8 cellular contexts compared by ENCODE assay signal in the genomic region with DNA sequence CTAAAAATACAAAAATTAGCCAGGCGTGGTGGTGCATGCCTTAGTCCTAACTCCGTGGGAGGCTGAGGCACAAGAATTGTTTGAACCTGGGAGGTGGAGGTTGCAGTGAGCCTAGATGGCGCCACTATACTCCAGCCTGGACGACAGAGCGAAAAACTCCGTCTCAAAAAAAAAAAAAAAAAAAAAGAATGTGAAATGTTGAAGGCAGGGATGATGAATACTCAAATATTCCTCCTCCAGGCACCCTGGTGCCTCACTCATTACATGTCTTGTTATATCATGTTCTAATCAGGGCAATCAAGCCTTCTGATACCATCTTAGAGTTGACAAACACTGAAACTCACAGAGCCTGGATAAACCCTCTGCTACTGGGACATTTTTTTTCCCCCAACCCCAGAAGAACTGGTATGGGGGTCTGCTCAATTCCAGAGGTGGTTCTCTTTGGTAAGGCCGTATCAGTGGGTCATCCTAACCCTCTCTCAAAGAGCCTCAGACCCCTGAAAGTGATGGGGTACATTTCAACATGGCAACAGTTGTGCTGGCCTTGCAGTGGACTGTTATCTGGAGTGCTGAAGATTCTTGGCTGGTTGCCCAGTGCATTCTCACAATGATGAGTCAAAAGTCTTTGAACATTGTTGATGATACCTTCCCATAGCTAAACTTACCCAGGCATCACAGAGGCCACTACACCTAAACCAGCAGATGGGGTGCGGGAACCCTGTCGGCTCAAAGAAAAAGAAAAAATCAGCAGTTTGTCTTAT. TPM values are rescaled to one million over a fixed set of nuclear protein-coding genes. Genes with fewer than 3 reads are reported as not detected.
DNase-seq lines count a peak whose midpoint lies in the region; ATAC-seq and TF ChIP-seq lines count a peak whose summit lies in the region.

No MANE protein-coding gene starts in this region.

- H3K4me1 Mint-ChIP-seq in activated T-helper 2 cell treated with anti-CD3 and anti-CD28 coated beads, Interferon-gamma antibody, Interleukin-2, Interleukin-4, amounts not matched to agents 10 μg/mL and 5 μg/mL and 100 μg/mL, durations not matched to agents 14 hours and 24 hours and 36 hours (ENCODE audit: low read depth): peaks cover 24% of the 10 kb centered on the region
- no peaks in the 10 kb centered on the region for H3K4me1 Mint-ChIP-seq in glutamatergic neuron (ENCODE audit: low read depth, unreplicated experiment)

- no peaks in the 10 kb centered on the region for H3K9me3 Mint-ChIP-seq in activated T-helper 2 cell treated with anti-CD3 and anti-CD28 coated beads, Interferon-gamma antibody, Interleukin-2, Interleukin-4, amounts not matched to agents 10 μg/mL and 5 μg/mL and 100 μg/mL, durations not matched to agents 14 hours and 24 hours and 36 hours
- peaks cover 4% of the 10 kb centered on the region for H3K9me3 Mint-ChIP-seq in glutamatergic neuron (ENCODE audit: unreplicated experiment)

- no peaks in the 10 kb centered on the region for H3K27me3 Mint-ChIP-seq in activated T-helper 2 cell treated with anti-CD3 and anti-CD28 coated beads, Interferon-gamma antibody, Interleukin-2, Interleukin-4, amounts not matched to agents 10 μg/mL and 5 μg/mL and 100 μg/mL, durations not matched to agents 14 hours and 24 hours and 36 hours (ENCODE audit: low read depth)
- no peaks in the 10 kb centered on the region for H3K27me3 Mint-ChIP-seq in glutamatergic neuron (ENCODE audit: unreplicated experiment)

- DNase-seq in COLO668 (lab: John Stamatoyannopoulos, UW; ENCODE audit: unreplicated experiment) (peak; percentile 34), NCI-H2227 treated with DMSO at 0.1 percent for 48 hours (lab: John Stamatoyannopoulos, UW) (peak; percentile 41), non-pigmented ciliary epithelial cell (ENCODE audit: low read depth) (peak; percentile 61), glutamatergic neuron (no peak), NK-92 (lab: John Stamatoyannopoulos, UW; ENCODE audit: unreplicated experiment) (no peak), inferior parietal cortex (ENCODE audit: extremely low spot score) (no peak)
- DNase-seq in activated T-helper 2 cell treated with anti-CD3 and anti-CD28 coated beads, Interferon-gamma antibody, Interleukin-2, Interleukin-4, amounts not matched to agents 10 μg/mL and 5 μg/mL and 100 μg/mL, durations not matched to agents 14 hours and 24 hours and 36 hours (ENCODE audit: low spot score): peak; percentile 11

- TF ChIP-seq CTCF in glutamatergic neuron (IDR thresholded peaks at IDR 0.05; ENCODE audit: partially characterized antibody, unreplicated experiment): no peak

- H3K4me3 Mint-ChIP-seq in activated T-helper 2 cell treated with anti-CD3 and anti-CD28 coated beads, Interferon-gamma antibody, Interleukin-2, Interleukin-4, amounts not matched to agents 10 μg/mL and 5 μg/mL and 100 μg/mL, durations not matched to agents 14 hours and 24 hours and 36 hours (ENCODE audit: low read depth): no peak overlapping the region
- no peak overlapping the region for H3K4me3 Mint-ChIP-seq in glutamatergic neuron (ENCODE audit: unreplicated experiment)

- H3K36me3 Mint-ChIP-seq in activated T-helper 2 cell treated with anti-CD3 and anti-CD28 coated beads, Interferon-gamma antibody, Interleukin-2, Interleukin-4, amounts not matched to agents 10 μg/mL and 5 μg/mL and 100 μg/mL, durations not matched to agents 14 hours and 24 hours and 36 hours (ENCODE audit: low read depth): no peaks in the 10 kb centered on the region
- no peaks in the 10 kb centered on the region for H3K36me3 Mint-ChIP-seq in glutamatergic neuron (ENCODE audit: unreplicated experiment)

- intact Hi-C loops in activated T-helper 2 cell treated with anti-CD3 and anti-CD28 coated beads, Interferon-gamma antibody, Interleukin-2, Interleukin-4, amounts not matched to agents 10 μg/mL and 5 μg/mL and 100 μg/mL, durations not matched to agents 14 hours and 24 hours and 36 hours (cut with micrococcal nuclease): loop anchor here (2.0 to 5.0 kb wide), 3 partner anchors 92 to 342 kb away; no protein-coding TSS in a partner anchor

- H3K27ac Mint-ChIP-seq in activated T-helper 2 cell treated with anti-CD3 and anti-CD28 coated beads, Interferon-gamma antibody, Interleukin-2, Interleukin-4, amounts not matched to agents 10 μg/mL and 5 μg/mL and 100 μg/mL, durations not matched to agents 14 hours and 24 hours and 36 hours: no peak overlapping the region
- no peak overlapping the region for H3K27ac Mint-ChIP-seq in glutamatergic neuron (ENCODE audit: unreplicated experiment)

- peak; percentile 54 for ATAC-seq in GM21390 (IDR thresholded peaks at IDR 0.05; ENCODE audit: unreplicated experiment)

RNA-seq across cellular contexts. Expression of a gene that starts 2.4 kb away (rescaled TPM):
- 61.6 and 67.9 TPM in 2 replicates for total RNA-seq in activated T-helper 2 cell treated with anti-CD3 and anti-CD28 coated beads, Interferon-gamma antibody, Interleukin-2, Interleukin-4, amounts not matched to agents 10 μg/mL and 5 μg/mL and 100 μg/mL, durations not matched to agents 14 hours and 24 hours and 36 hours
- 10.8 TPM for total RNA-seq in glutamatergic neuron (ENCODE audit: unreplicated experiment)

Comparison
In these comparisons a context has a peak if more than half of its experiments do, and no peak if none do; other contexts are left out.
1. DNase-seq: peak in COLO668 (single experiment), NCI-H2227 treated with DMSO at 0.1 percent for 48 hours (single experiment), activated T-helper 2 cell treated with anti-CD3 and anti-CD28 coated beads, Interferon-gamma antibody, Interleukin-2, Interleukin-4, amounts not matched to agents 10 μg/mL and 5 μg/mL and 100 μg/mL, durations not matched to agents 14 hours and 24 hours and 36 hours (single experiment) and non-pigmented ciliary epithelial cell (single experiment); none in glutamatergic neuron (single experiment), NK-92 (single experiment) and inferior parietal cortex (single experiment).